ENCODE assay signal across 1 cellular context in genomic region chrX:130109429-130110378, GRCh38.
TF ChIP-seq lines count a peak whose summit lies in the region.

No MANE protein-coding gene starts in this region.

TF ChIP-seq in K562, 482 proteins besides CTCF, POLR2A, EP300 and RAD21 (continued from another document):
- 0 out of 2 replicates have a peak, but pooled peaks have one; percentile 47 for TF ChIP-seq MGA (IDR thresholded peaks at IDR 0.05)
TF ChIP-seq in K562: peak in this region for 33.
